ENCODE assay signal across 27 cellular contexts in the genomic region with DNA sequence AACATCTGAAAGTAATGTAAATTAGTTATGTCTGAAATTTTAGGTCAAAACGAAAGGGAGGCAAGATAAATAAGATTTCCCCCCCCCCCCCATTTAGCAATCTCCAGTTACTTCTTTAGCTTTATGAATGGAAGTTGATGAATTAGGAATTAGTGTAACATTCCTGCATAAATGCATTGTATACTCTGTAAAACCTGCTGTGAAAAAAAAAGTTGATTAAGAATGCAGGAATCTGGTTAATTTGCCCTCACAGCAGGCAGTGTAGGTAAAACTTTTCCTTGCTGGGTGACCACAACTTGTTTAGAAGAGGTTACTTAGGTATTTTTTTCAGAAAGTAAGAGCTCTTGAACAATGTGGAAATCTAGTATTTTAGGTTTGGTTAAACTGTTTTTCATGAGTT.
"Had no signal": no experiment of that assay in that cellular context is flagged by ENCODE, and none has a peak within 500 bp of the region (broad histone marks: within the 10 kb centered on the region; RNA-seq: fewer than 3 reads in every experiment).

No MANE protein-coding gene starts in this region.

- H3K27me3 Mint-ChIP-seq: activated B cell treated with CpG ODN at 0.5 μM for 24 hours; activated CD4-positive, alpha-beta memory T cell treated with anti-CD3 and anti-CD28 coated beads for 36 hours; activated naive CD8-positive, alpha-beta T cell treated with anti-CD3 and anti-CD28 coated beads, Interleukin-2, amount 10 ng/mL, durations not matched to agents 7 days and 5 days; stimulated activated naive CD8-positive, alpha-beta T cell treated with anti-CD3 and anti-CD28 coated beads, Interleukin-15, amount 100 ng/mL, for 72 hours had no signal

- H3K4me1 Mint-ChIP-seq: activated B cell treated with CpG ODN at 0.5 μM for 24 hours; activated naive CD8-positive, alpha-beta T cell treated with anti-CD3 and anti-CD28 coated beads, Interleukin-2, amount 10 ng/mL, durations not matched to agents 7 days and 5 days; nephron; stimulated activated effector memory CD8-positive, alpha-beta T cell treated with anti-CD3 and anti-CD28 coated beads, Interleukin-12 subunit alpha, Interleukin-12 subunit beta, amount 100 ng/mL, for 72 hours; stimulated activated naive CD8-positive, alpha-beta T cell treated with anti-CD3 and anti-CD28 coated beads, Interleukin-15, amount 100 ng/mL, for 72 hours had no signal

- H3K27ac ChIP-seq: body of pancreas, esophagus squamous epithelium, gastrocnemius medialis, suprapubic skin, tibial nerve had no signal

- DNase-seq: activated B cell treated with CpG ODN at 0.5 μM for 24 hours; activated CD4-positive, alpha-beta memory T cell treated with anti-CD3 and anti-CD28 coated beads for 36 hours; activated CD4-positive, alpha-beta T cell treated with anti-CD3 and anti-CD28 coated beads for 4 hours; activated effector memory CD4-positive, alpha-beta T cell treated with Interleukin-2 at 50 U/mL for 16 hours; activated naive CD4-positive, alpha-beta T cell treated with anti-CD3 and anti-CD28 coated beads for 36 hours; activated naive CD8-positive, alpha-beta T cell treated with anti-CD3 and anti-CD28 coated beads, Interleukin-2, amount 10 ng/mL, durations not matched to agents 7 days and 5 days; activated T-cell treated with anti-CD3 and anti-CD28 coated beads, Interleukin-2, amount 50 U/mL, for 72 hours; amniotic stem cell; body of pancreas; effector CD4-positive, alpha-beta T cell; esophagus squamous epithelium; gastrocnemius medialis; hippocampal formation; kidney glomerular epithelial cell; left ventricle myocardium superior; nucleus accumbens; small intestine; stimulated activated CD4-positive, alpha-beta T cell treated with anti-CD3 and anti-CD28 coated beads, Interleukin-2, amount 100 ng/mL, for 24 hours; stimulated activated naive CD8-positive, alpha-beta T cell treated with anti-CD3 and anti-CD28 coated beads, Interleukin-15, amount 100 ng/mL, for 72 hours; T-helper 9 cell had no signal

- H3K9me3 Mint-ChIP-seq: activated B cell treated with CpG ODN at 0.5 μM for 24 hours; activated CD4-positive, alpha-beta memory T cell treated with anti-CD3 and anti-CD28 coated beads for 36 hours; activated naive CD4-positive, alpha-beta T cell treated with anti-CD3 and anti-CD28 coated beads for 36 hours; activated naive CD8-positive, alpha-beta T cell treated with anti-CD3 and anti-CD28 coated beads, Interleukin-2, amount 10 ng/mL, durations not matched to agents 7 days and 5 days; activated T-cell treated with anti-CD3 and anti-CD28 coated beads, Interleukin-2, amount 50 U/mL, for 72 hours; nephron; stimulated activated effector memory CD8-positive, alpha-beta T cell treated with anti-CD3 and anti-CD28 coated beads, Interleukin-12 subunit alpha, Interleukin-12 subunit beta, amount 100 ng/mL, for 72 hours; stimulated activated naive CD8-positive, alpha-beta T cell treated with anti-CD3 and anti-CD28 coated beads, Interleukin-15, amount 100 ng/mL, for 72 hours had no signal

- FAIRE-seq: endothelial cell of umbilical vein, small intestine had no signal

- H3K9me3 ChIP-seq: body of pancreas, esophagus squamous epithelium, gastrocnemius medialis, suprapubic skin, tibial nerve had no signal

- H3K4me3 ChIP-seq: body of pancreas, cardiac muscle cell, esophagus squamous epithelium, gastrocnemius medialis, suprapubic skin, tibial nerve had no signal

- H3K4me3 Mint-ChIP-seq: activated B cell treated with CpG ODN at 0.5 μM for 24 hours; activated CD4-positive, alpha-beta memory T cell treated with anti-CD3 and anti-CD28 coated beads for 36 hours; activated naive CD4-positive, alpha-beta T cell treated with anti-CD3 and anti-CD28 coated beads for 36 hours; activated naive CD8-positive, alpha-beta T cell treated with anti-CD3 and anti-CD28 coated beads, Interleukin-2, amount 10 ng/mL, durations not matched to agents 7 days and 5 days; activated T-cell treated with anti-CD3 and anti-CD28 coated beads, Interleukin-2, amount 50 U/mL, for 72 hours; nephron; stimulated activated effector memory CD8-positive, alpha-beta T cell treated with anti-CD3 and anti-CD28 coated beads, Interleukin-12 subunit alpha, Interleukin-12 subunit beta, amount 100 ng/mL, for 72 hours; stimulated activated naive CD8-positive, alpha-beta T cell treated with anti-CD3 and anti-CD28 coated beads, Interleukin-15, amount 100 ng/mL, for 72 hours had no signal

- H3K27me3 ChIP-seq: body of pancreas, cardiac muscle cell, esophagus squamous epithelium, gastrocnemius medialis, suprapubic skin, tibial nerve had no signal

- H3K27ac Mint-ChIP-seq: activated B cell treated with CpG ODN at 0.5 μM for 24 hours; activated CD4-positive, alpha-beta memory T cell treated with anti-CD3 and anti-CD28 coated beads for 36 hours; activated naive CD4-positive, alpha-beta T cell treated with anti-CD3 and anti-CD28 coated beads for 36 hours; activated naive CD8-positive, alpha-beta T cell treated with anti-CD3 and anti-CD28 coated beads, Interleukin-2, amount 10 ng/mL, durations not matched to agents 7 days and 5 days; activated T-cell treated with anti-CD3 and anti-CD28 coated beads, Interleukin-2, amount 50 U/mL, for 72 hours; stimulated activated effector memory CD8-positive, alpha-beta T cell treated with anti-CD3 and anti-CD28 coated beads, Interleukin-12 subunit alpha, Interleukin-12 subunit beta, amount 100 ng/mL, for 72 hours; stimulated activated naive CD8-positive, alpha-beta T cell treated with anti-CD3 and anti-CD28 coated beads, Interleukin-15, amount 100 ng/mL, for 72 hours had no signal

- H3K4me1 ChIP-seq: body of pancreas, esophagus squamous epithelium, gastrocnemius medialis, suprapubic skin, tibial nerve had no signal

- ATAC-seq: activated T-cell treated with anti-CD3 and anti-CD28 coated beads, Interleukin-2, amount 50 U/mL, for 72 hours; body of pancreas; gastrocnemius medialis; left ventricle myocardium superior; sciatic nerve; stimulated activated effector memory CD8-positive, alpha-beta T cell treated with anti-CD3 and anti-CD28 coated beads, Interleukin-12 subunit alpha, Interleukin-12 subunit beta, amount 100 ng/mL, for 72 hours; stimulated activated naive CD8-positive, alpha-beta T cell treated with anti-CD3 and anti-CD28 coated beads, Interleukin-15, amount 100 ng/mL, for 72 hours had no signal
